In genomic region chr17:45974916-45975630, GRCh38 we compare ENCODE assay signal across 19 cellular contexts. TPM values are rescaled to one million over a fixed set of nuclear protein-coding genes. Genes with fewer than 3 reads are reported as not detected.
DNase-seq lines count a peak whose midpoint lies in the region; ATAC-seq and TF ChIP-seq lines count a peak whose summit lies in the region.
"Had no signal": no experiment of that assay in that cellular context is flagged by ENCODE, and none has a peak within 500 bp of the region (broad histone marks: within the 10 kb centered on the region; RNA-seq: fewer than 3 reads in every experiment).

No MANE protein-coding gene starts in this region.

- H3K27me3 Mint-ChIP-seq in chondrocyte (ENCODE audit: low read depth): no peaks in the 10 kb centered on the region
- peaks cover 3% of the 10 kb centered on the region for H3K27me3 Mint-ChIP-seq in neural crest cell (ENCODE audit: low read depth)

- intact Hi-C loops in left ventricle myocardium superior (cut with micrococcal nuclease): no loop called here

- H3K27ac Mint-ChIP-seq in chondrocyte (ENCODE audit: unreplicated experiment) (no peak overlapping the region), neural crest cell (ENCODE audit: unreplicated experiment) (peak overlapping the region; percentile 22)
- H3K27ac Mint-ChIP-seq: CD8-positive, alpha-beta T cell had no signal

- H3K36me3 Mint-ChIP-seq in chondrocyte (ENCODE audit: low read depth): peaks cover 3% of the 10 kb centered on the region
- no peaks in the 10 kb centered on the region for H3K36me3 Mint-ChIP-seq in neural crest cell (ENCODE audit: low read depth)
- H3K36me3 Mint-ChIP-seq: CD8-positive, alpha-beta T cell had no signal

- peak; percentile 25 for DNase-seq in NAMALWA (ENCODE audit: low spot score)
- peak; percentile 41 for DNase-seq in chondrocyte (ENCODE audit: low spot score)
- no peak for DNase-seq in neural crest cell (ENCODE audit: low read depth, low spot score)
- DNase-seq in HK-2 (ENCODE audit: unreplicated experiment): no peak
- DNase-seq in left ventricle myocardium superior: no peak
- DNase-seq in NK-92 (lab: John Stamatoyannopoulos, UW; ENCODE audit: unreplicated experiment): no peak
- DNase-seq in activated CD8-positive, alpha-beta memory T cell treated with anti-CD3 and anti-CD28 coated beads for 24 hours: no peak
- DNase-seq: AML-193; CD8-positive, alpha-beta T cell; DND-41; GF-D8; GOT3; MM.1S; NCI-H1930; NCI-H510A; NCI-H82; SHP77 had no signal

- H3K27ac ChIP-seq in C4-2B: peak overlapping the region; percentile 88
- H3K27ac ChIP-seq: Peyer's patch had no signal

- H3K4me3 Mint-ChIP-seq in chondrocyte (ENCODE audit: unreplicated experiment): no peak overlapping the region
- H3K4me3 Mint-ChIP-seq in neural crest cell: no peak overlapping the region
- H3K4me3 Mint-ChIP-seq: CD8-positive, alpha-beta T cell had no signal

- TF ChIP-seq CTCF in C4-2B (conservative IDR thresholded peaks at IDR 0.05): no peak
- TF ChIP-seq CTCF in chondrocyte (IDR thresholded peaks at IDR 0.05): no peak
- TF ChIP-seq CTCF in neural crest cell (conservative IDR thresholded peaks at IDR 0.05): no peak

- no peak for ATAC-seq in left ventricle myocardium superior
- ATAC-seq: CD8-positive, alpha-beta T cell had no signal

- H3K9me3 Mint-ChIP-seq in chondrocyte (ENCODE audit: low read depth): peaks cover 3% of the 10 kb centered on the region
- H3K9me3 Mint-ChIP-seq in neural crest cell: peaks cover 2% of the 10 kb centered on the region

- H3K4me1 Mint-ChIP-seq in chondrocyte (ENCODE audit: low read depth): no peaks in the 10 kb centered on the region
- H3K4me1 Mint-ChIP-seq in neural crest cell: peaks cover 9% of the 10 kb centered on the region

RNA-seq across cellular contexts. Expression of gene STH, which starts 24.0 kb away (rescaled TPM):
- total RNA-seq in chondrocyte (not detected in 3 replicates), neural crest cell (not detected in 2 replicates), left ventricle myocardium superior (not detected)
- total RNA-seq: CD8-positive, alpha-beta T cell; Peyer's patch had no signal

Comparison
In these comparisons a context has a peak if more than half of its experiments do, and no peak if none do; other contexts are left out.
1. DNase-seq: peak in NAMALWA (single experiment) and chondrocyte (single experiment); none in neural crest cell (single experiment), HK-2 (single experiment), left ventricle myocardium superior (single experiment), NK-92 (single experiment) and activated CD8-positive, alpha-beta memory T cell treated with anti-CD3 and anti-CD28 coated beads for 24 hours (single experiment).